ENCODE assay signal across 19 cellular contexts in the genomic region with DNA sequence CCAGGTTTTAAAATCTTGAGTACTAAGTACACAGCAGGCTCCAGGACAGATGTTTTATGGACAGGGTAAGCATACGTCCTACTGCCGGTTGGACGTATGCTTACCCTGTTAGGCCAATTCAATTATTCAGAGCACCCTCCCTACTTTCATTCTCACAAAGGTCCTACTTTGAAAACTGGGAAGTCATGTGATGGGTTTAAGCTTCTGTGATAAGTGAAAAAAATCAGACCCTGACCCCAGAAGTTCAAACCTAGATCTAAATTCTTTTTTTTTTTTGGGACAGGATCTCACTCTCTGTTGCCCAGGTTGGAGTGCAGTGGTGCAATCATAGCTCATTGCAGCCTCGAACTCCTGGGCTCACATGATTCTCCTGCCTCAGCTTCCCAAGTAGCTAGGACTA.
"Had no signal": no experiment of that assay in that cellular context is flagged by ENCODE, and none has a peak within 500 bp of the region (broad histone marks: within the 10 kb centered on the region; RNA-seq: fewer than 3 reads in every experiment).

No MANE protein-coding gene starts in this region.

- H3K9me3 ChIP-seq: left lung, thyroid gland, vagina had no signal

- FAIRE-seq: colon, keratinocyte had no signal

- H3K27ac ChIP-seq: foreskin keratinocyte, parathyroid adenoma, thyroid gland, vagina, WERI-Rb-1 had no signal

- ATAC-seq: foreskin keratinocyte; left lung; naive thymus-derived CD4-positive, alpha-beta T cell had no signal

- H2AFZ ChIP-seq: parathyroid adenoma had no signal

- H3K4me3 ChIP-seq: dorsolateral prefrontal cortex, left lung, thyroid gland, vagina had no signal

- H3K9ac ChIP-seq: parathyroid adenoma had no signal

- H3K36me3 ChIP-seq: left lung, thyroid gland, vagina, WERI-Rb-1 had no signal

- DNase-seq: activated CD4-positive, alpha-beta T cell treated with anti-CD3 and anti-CD28 coated beads for 1 hour; activated CD8-positive, alpha-beta memory T cell treated with anti-CD3 and anti-CD28 coated beads for 24 hours; activated gamma-delta T cell; amygdala; foreskin keratinocyte; left lung; naive thymus-derived CD4-positive, alpha-beta T cell; stimulated activated CD4-positive, alpha-beta T cell treated with anti-CD3 and anti-CD28 coated beads, Interleukin-12 subunit alpha, Interleukin-12 subunit beta, amount 100 ng/mL, for 4 hours; stimulated activated CD4-positive, alpha-beta T cell treated with anti-CD3 and anti-CD28 coated beads, Interleukin-1b, Interleukin-23, amount 100 ng/mL, for 48 hours; stimulated activated CD8-positive, alpha-beta memory T cell treated with anti-CD3 and anti-CD28 coated beads, Interleukin-4, amount 100 ng/mL, for 48 hours; stimulated activated naive CD4-positive, alpha-beta T cell; T-helper 2 cell; thyroid gland; WERI-Rb-1 had no signal

- H3K27me3 ChIP-seq: dorsolateral prefrontal cortex, foreskin keratinocyte, left lung, thyroid gland, vagina had no signal
